In the genomic region with DNA sequence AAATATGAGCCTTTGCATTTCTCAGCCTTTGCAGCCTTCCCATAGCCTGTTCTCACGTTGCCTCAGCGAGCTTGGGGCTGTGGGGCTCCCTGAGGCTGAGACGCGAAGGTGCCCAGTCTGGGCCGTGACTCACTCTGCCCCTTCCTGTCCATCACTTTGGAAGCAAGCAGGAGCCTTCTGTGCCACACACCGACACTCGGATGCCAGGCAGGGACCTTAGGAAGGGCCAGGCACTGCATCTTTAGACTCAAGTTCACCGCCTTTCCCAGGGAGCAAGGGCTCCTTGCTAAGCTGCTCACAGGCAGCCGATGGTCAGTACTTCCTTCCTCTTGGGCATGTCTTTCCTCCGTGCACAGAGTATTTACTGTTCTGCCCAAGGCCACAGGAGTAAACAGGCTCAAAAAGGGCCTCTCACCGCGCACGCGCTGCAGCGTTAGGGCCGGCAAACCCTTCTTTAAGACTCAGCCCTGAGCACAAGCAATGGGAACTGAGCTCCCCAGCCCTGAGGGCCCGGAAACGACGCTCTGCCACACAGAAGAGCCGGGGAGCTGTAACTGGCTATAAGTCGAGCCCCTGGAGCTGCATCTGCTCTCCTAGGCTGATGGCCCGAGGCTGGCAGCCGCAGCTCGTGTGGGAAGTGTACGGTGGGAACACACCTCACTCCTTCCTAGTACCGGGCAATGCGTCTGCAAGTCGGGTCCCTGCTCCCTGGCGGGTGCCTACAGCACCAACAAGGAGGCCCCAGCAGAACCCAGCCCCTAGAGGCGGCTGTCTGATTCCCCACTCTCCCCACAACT, we compare ENCODE assay signal across 13 cellular contexts. TPM values are rescaled to one million over a fixed set of nuclear protein-coding genes. Genes with fewer than 3 reads are reported as not detected.
DNase-seq lines count a peak whose midpoint lies in the region; ATAC-seq and TF ChIP-seq lines count a peak whose summit lies in the region.
"Had no signal": no experiment of that assay in that cellular context is flagged by ENCODE, and none has a peak within 500 bp of the region (broad histone marks: within the 10 kb centered on the region; RNA-seq: fewer than 3 reads in every experiment).

No MANE protein-coding gene starts in this region.

- no peak for TF ChIP-seq EP300 in esophagus muscularis mucosa (IDR thresholded peaks at IDR 0.05)

- no peak for DNase-seq in RWPE1 (ENCODE audit: low spot score)
- DNase-seq in esophagus muscularis mucosa (ENCODE audit: extremely low spot score): no peak
- DNase-seq in osteocyte (ENCODE audit: extremely low spot score, unreplicated experiment): no peak
- no peak for DNase-seq in central memory CD4-positive, alpha-beta T cell
- DNase-seq in T1000 (lab: John Stamatoyannopoulos, UW): no peak
- DNase-seq in GF-D8 (lab: John Stamatoyannopoulos, UW): no peak
- DNase-seq: activated naive CD8-positive, alpha-beta T cell treated with anti-CD3 and anti-CD28 coated beads, Interleukin-2, amount 10 ng/mL, durations not matched to agents 7 days and 5 days; foreskin keratinocyte; left colon; NCI-H1092 treated with DMSO at 0.1 percent for 48 hours; nephron progenitor cell had no signal

- H3K9ac ChIP-seq in BLaER1: peak overlapping the region; percentile 25

- POLR2A ChIA-PET in RWPE1 (lab: Yijun Ruan, JAX; ENCODE audit: low non-redundant PET): no interaction called here

- no peak for ATAC-seq in HG03196 (IDR thresholded peaks at IDR 0.05; ENCODE audit: unreplicated experiment)
- ATAC-seq: foreskin keratinocyte, left colon had no signal

- H3K4me3 ChIP-seq in BLaER1: no peak overlapping the region
- no peak overlapping the region for H3K4me3 ChIP-seq in esophagus muscularis mucosa

- no peak overlapping the region for H3K4me3 Mint-ChIP-seq in osteocyte (ENCODE audit: unreplicated experiment)
- H3K4me3 Mint-ChIP-seq: activated naive CD8-positive, alpha-beta T cell treated with anti-CD3 and anti-CD28 coated beads, Interleukin-2, amount 10 ng/mL, durations not matched to agents 7 days and 5 days; nephron progenitor cell had no signal

- H3K27me3 Mint-ChIP-seq in osteocyte (ENCODE audit: unreplicated experiment): no peaks in the 10 kb centered on the region
- H3K27me3 Mint-ChIP-seq: activated naive CD8-positive, alpha-beta T cell treated with anti-CD3 and anti-CD28 coated beads, Interleukin-2, amount 10 ng/mL, durations not matched to agents 7 days and 5 days had no signal

- H3K27ac ChIP-seq in BLaER1 (peak overlapping the region; percentile 62; the same call in 1 of the 2 replicates), RWPE1 (peak overlapping the region; percentile 78), esophagus muscularis mucosa (replicated peaks in 1 of 4) (peak overlapping the region; percentile 81 to 92 (median 88))
- H3K27ac ChIP-seq: foreskin keratinocyte had no signal

- no peak for TF ChIP-seq POLR2A in esophagus muscularis mucosa (IDR thresholded peaks at IDR 0.05; ENCODE audit: low read depth)

- H4K20me1 ChIP-seq in BLaER1: peaks cover 41% of the 10 kb centered on the region

- H3K36me3 ChIP-seq in BLaER1 (peaks cover 70% of the 10 kb centered on the region), esophagus muscularis mucosa (peaks cover 0 to 91% (median 49%) of the 10 kb centered on the region in 4 donors)

- intact Hi-C loops in esophagus muscularis mucosa (cut with DNase I): no loop called here

- H3K9me3 ChIP-seq in BLaER1: no peaks in the 10 kb centered on the region
- H3K9me3 ChIP-seq in esophagus muscularis mucosa: no peaks in the 10 kb centered on the region

- H3K4me1 ChIP-seq in BLaER1: peaks cover 54% of the 10 kb centered on the region
- H3K4me1 ChIP-seq in esophagus muscularis mucosa: peaks cover 86 to 99% (median 93%) of the 10 kb centered on the region in 4 donors

- peaks cover 28% of the 10 kb centered on the region for H3K36me3 Mint-ChIP-seq in osteocyte (ENCODE audit: unreplicated experiment)

- H3K27ac Mint-ChIP-seq in osteocyte (ENCODE audit: unreplicated experiment): peak overlapping the region; percentile 94
- H3K27ac Mint-ChIP-seq: activated naive CD8-positive, alpha-beta T cell treated with anti-CD3 and anti-CD28 coated beads, Interleukin-2, amount 10 ng/mL, durations not matched to agents 7 days and 5 days had no signal

- peaks cover 58% of the 10 kb centered on the region for H3K4me1 Mint-ChIP-seq in osteocyte (ENCODE audit: unreplicated experiment)

- no peak for TF ChIP-seq CTCF in RWPE1 (conservative IDR thresholded peaks at IDR 0.05; ENCODE audit: low read depth)
- TF ChIP-seq CTCF in esophagus muscularis mucosa (IDR thresholded peaks at IDR 0.05): no peak
- TF ChIP-seq CTCF in osteocyte (IDR thresholded peaks at IDR 0.05): no peak

- H3K9me3 Mint-ChIP-seq in osteocyte (ENCODE audit: unreplicated experiment): no peaks in the 10 kb centered on the region
- H3K9me3 Mint-ChIP-seq: activated naive CD8-positive, alpha-beta T cell treated with anti-CD3 and anti-CD28 coated beads, Interleukin-2, amount 10 ng/mL, durations not matched to agents 7 days and 5 days; nephron progenitor cell had no signal

- WGBS in esophagus muscularis mucosa: 83% methylated on average over 8 of the region's 30 CpGs

- H3K27me3 ChIP-seq in BLaER1 (no peaks in the 10 kb centered on the region), esophagus muscularis mucosa (no peaks in the 10 kb centered on the region)
- H3K27me3 ChIP-seq: foreskin keratinocyte had no signal

- peak overlapping the region; percentile 89 for H3K4me2 ChIP-seq in BLaER1

- CTCF ChIA-PET in RWPE1 (lab: Yijun Ruan, JAX): no interaction called here

RNA-seq across cellular contexts. Expression of gene TIMM22, which starts 7.2 kb away (rescaled TPM):
- total RNA-seq in esophagus muscularis mucosa (10 to 100 TPM; 14.1 to 17.9 (median 15.8) TPM), osteocyte (12.6 and 12.8 TPM in 2 replicates)

RNA-seq across cellular contexts. Expression of gene NXN, which starts 24.6 kb away (rescaled TPM):
- total RNA-seq in esophagus muscularis mucosa: 10 to 100 TPM; 37.0 to 65.6 (median 49.8) TPM
- total RNA-seq in osteocyte: 123 and 131 TPM in 2 replicates
